11 cellular contexts compared by ENCODE assay signal in genomic region chr19:56155124-56155687, GRCh38. TPM values are rescaled to one million over a fixed set of nuclear protein-coding genes. Genes with fewer than 3 reads are reported as not detected.
DNase-seq lines count a peak whose midpoint lies in the region; ATAC-seq and TF ChIP-seq lines count a peak whose summit lies in the region.
"Had no signal": no experiment of that assay in that cellular context is flagged by ENCODE, and none has a peak within 500 bp of the region (broad histone marks: within the 10 kb centered on the region; RNA-seq: fewer than 3 reads in every experiment).

No MANE protein-coding gene starts in this region.

- H3K27me3 ChIP-seq in SK-N-SH (ENCODE audit: insufficient read depth), result no peaks in the 10 kb centered on the region
- H3K27me3 ChIP-seq in prostate gland (replicated peaks; ENCODE audit: insufficient read depth), result no peaks in the 10 kb centered on the region
- H3K27me3 ChIP-seq: gastrocnemius medialis had no signal

- intact Hi-C loops in activated CD8-positive, alpha-beta T cell treated with anti-CD3 and anti-CD28 coated beads for 36 hours (cut with micrococcal nuclease), result loop anchor here (10.0 kb wide), 1 partner anchor 50 kb away; no protein-coding TSS in a partner anchor
- intact Hi-C loops in prostate gland (cut with DNase I), result loop anchor here (5.0 kb wide), 1 partner anchor 43 kb away; no protein-coding TSS in a partner anchor

- H3F3A ChIP-seq in SK-N-SH (replicated peaks; ENCODE audit: insufficient read depth), result no peaks in the 10 kb centered on the region

- peak; percentile 16 for TF ChIP-seq RAD21 in SK-N-SH (IDR thresholded peaks at IDR 0.05; ENCODE audit: low read length)

- no peak overlapping the region for H3K4me2 ChIP-seq in SK-N-SH

- H3K9me3 ChIP-seq in SK-N-SH, result no peaks in the 10 kb centered on the region
- no peaks in the 10 kb centered on the region for H3K9me3 ChIP-seq in prostate gland
- H3K9me3 ChIP-seq: gastrocnemius medialis had no signal

- peaks cover 12% of the 10 kb centered on the region for H3K36me3 Mint-ChIP-seq in activated CD8-positive, alpha-beta T cell treated with anti-CD3 and anti-CD28 coated beads for 36 hours (ENCODE audit: low read depth)
- H3K36me3 Mint-ChIP-seq in activated CD8-positive, alpha-beta T cell treated with anti-CD3 and anti-CD28 coated beads, Interleukin-2, amount 10 ng/mL, durations not matched to agents 7 days and 5 days (ENCODE audit: low read depth), result peaks cover 13% of the 10 kb centered on the region
- peaks cover 22% of the 10 kb centered on the region for H3K36me3 Mint-ChIP-seq in glutamatergic neuron (ENCODE audit: unreplicated experiment)
- H3K36me3 Mint-ChIP-seq in stimulated activated naive CD8-positive, alpha-beta T cell treated with anti-CD3 and anti-CD28 coated beads, Interleukin-15, Interleukin-2, amounts not matched to agents 100 ng/mL and 50 ng/mL, for 24 hours (ENCODE audit: low read depth), result peaks cover 24% of the 10 kb centered on the region

- TF ChIP-seq CTCF in activated CD8-positive, alpha-beta T cell treated with anti-CD3 and anti-CD28 coated beads for 36 hours (IDR thresholded peaks at IDR 0.05), result peak; percentile 30
- TF ChIP-seq CTCF in SK-N-SH (IDR thresholded peaks at IDR 0.05) (peak; percentile 49), glutamatergic neuron (IDR thresholded peaks at IDR 0.05; ENCODE audit: partially characterized antibody, unreplicated experiment) (no peak), prostate gland (IDR thresholded peaks at IDR 0.05) (peak in 1 of 4 experiments; percentile 15)

- POLR2A ChIA-PET in activated CD8-positive, alpha-beta T cell treated with anti-CD3 and anti-CD28 coated beads for 36 hours (lab: Charles Lee), result no interaction called here
- POLR2A ChIA-PET in activated CD8-positive, alpha-beta T cell treated with anti-CD3 and anti-CD28 coated beads, Interleukin-2, amount 10 ng/mL, durations not matched to agents 7 days and 5 days (lab: Charles Lee), result no interaction called here
- POLR2A ChIA-PET in SK-N-SH (lab: Yijun Ruan, JAX), result no interaction called here

- peaks cover 18% of the 10 kb centered on the region for H3K4me1 Mint-ChIP-seq in activated CD8-positive, alpha-beta T cell treated with anti-CD3 and anti-CD28 coated beads for 36 hours (ENCODE audit: low read depth)
- peaks cover 16% of the 10 kb centered on the region for H3K4me1 Mint-ChIP-seq in activated CD8-positive, alpha-beta T cell treated with anti-CD3 and anti-CD28 coated beads, Interleukin-2, amount 10 ng/mL, durations not matched to agents 7 days and 5 days (ENCODE audit: low read depth)
- H3K4me1 Mint-ChIP-seq in glutamatergic neuron (ENCODE audit: low read depth, unreplicated experiment), result peaks cover 20% of the 10 kb centered on the region
- peaks cover 8% of the 10 kb centered on the region for H3K4me1 Mint-ChIP-seq in stimulated activated naive CD8-positive, alpha-beta T cell treated with anti-CD3 and anti-CD28 coated beads, Interleukin-15, Interleukin-2, amounts not matched to agents 100 ng/mL and 50 ng/mL, for 24 hours (ENCODE audit: low read depth)

- DNase-seq in activated CD8-positive, alpha-beta T cell treated with anti-CD3 and anti-CD28 coated beads for 36 hours, result peak; percentile 10
- no peak for DNase-seq in activated CD8-positive, alpha-beta T cell treated with anti-CD3 and anti-CD28 coated beads, Interleukin-2, amount 10 ng/mL, durations not matched to agents 7 days and 5 days
- peak; percentile 59 for DNase-seq in SK-N-SH
- peak; percentile 43 for DNase-seq in glutamatergic neuron
- DNase-seq in 8988T, result no peak
- no peak for DNase-seq in prostate gland (ENCODE audit: low spot score)
- DNase-seq: activated T-cell treated with anti-CD3 and anti-CD28 coated beads, Interleukin-2, amount 50 U/mL, for 1 hour; gastrocnemius medialis had no signal

- H3K79me2 ChIP-seq in SK-N-SH (ENCODE audit: insufficient read depth), result peaks cover 18% of the 10 kb centered on the region; the same call in 1 of the 2 replicates

- CTCF ChIA-PET in activated CD8-positive, alpha-beta T cell treated with anti-CD3 and anti-CD28 coated beads for 36 hours (lab: Charles Lee), result interaction anchor here (0.8 to 1.5 kb wide), 5 partner anchors 16 to 116 kb away, joined by 3 to 6 read pairs (median 4); no protein-coding TSS in a partner anchor
- CTCF ChIA-PET in activated CD8-positive, alpha-beta T cell treated with anti-CD3 and anti-CD28 coated beads, Interleukin-2, amount 10 ng/mL, durations not matched to agents 7 days and 5 days (lab: Charles Lee), result interaction anchor here (1.1 to 1.7 kb wide), 2 partner anchors 16 to 44 kb away, joined by 3 to 5 read pairs; no protein-coding TSS in a partner anchor
- CTCF ChIA-PET in SK-N-SH (lab: Yijun Ruan, JAX), result interaction anchor here (0.8 to 2.9 kb wide), 12 partner anchors 10 to 178 kb away, joined by 3 to 14 read pairs (median 4); no protein-coding TSS in a partner anchor

- H4K20me1 ChIP-seq in SK-N-SH (ENCODE audit: insufficient read depth), result peaks cover 17% of the 10 kb centered on the region; the same call in 1 of the 2 replicates

- H3K9me2 ChIP-seq in SK-N-SH, result no peaks in the 10 kb centered on the region

- H3K36me3 ChIP-seq in SK-N-SH (replicated peaks in 1 of 2; ENCODE audit: control insufficient read depth in 1 of 2, insufficient read depth in 2 of 2, low read length in 1 of 2), result peaks cover 0 to 29% of the 10 kb centered on the region in 2 experiments
- peaks cover 0 to 13% of the 10 kb centered on the region in 2 donors for H3K36me3 ChIP-seq in prostate gland

- no peaks in the 10 kb centered on the region for H3K27me3 Mint-ChIP-seq in activated CD8-positive, alpha-beta T cell treated with anti-CD3 and anti-CD28 coated beads for 36 hours
- no peaks in the 10 kb centered on the region for H3K27me3 Mint-ChIP-seq in activated CD8-positive, alpha-beta T cell treated with anti-CD3 and anti-CD28 coated beads, Interleukin-2, amount 10 ng/mL, durations not matched to agents 7 days and 5 days (ENCODE audit: low read depth)
- H3K27me3 Mint-ChIP-seq in glutamatergic neuron (ENCODE audit: unreplicated experiment), result peaks cover 2% of the 10 kb centered on the region
- no peaks in the 10 kb centered on the region for H3K27me3 Mint-ChIP-seq in stimulated activated naive CD8-positive, alpha-beta T cell treated with anti-CD3 and anti-CD28 coated beads, Interleukin-15, Interleukin-2, amounts not matched to agents 100 ng/mL and 50 ng/mL, for 24 hours

- no peaks in the 10 kb centered on the region for H3K9me3 Mint-ChIP-seq in activated CD8-positive, alpha-beta T cell treated with anti-CD3 and anti-CD28 coated beads for 36 hours
- H3K9me3 Mint-ChIP-seq in activated CD8-positive, alpha-beta T cell treated with anti-CD3 and anti-CD28 coated beads, Interleukin-2, amount 10 ng/mL, durations not matched to agents 7 days and 5 days (ENCODE audit: insufficient read depth), result no peaks in the 10 kb centered on the region
- H3K9me3 Mint-ChIP-seq in glutamatergic neuron (ENCODE audit: unreplicated experiment), result peaks cover 17% of the 10 kb centered on the region
- H3K9me3 Mint-ChIP-seq in stimulated activated naive CD8-positive, alpha-beta T cell treated with anti-CD3 and anti-CD28 coated beads, Interleukin-15, Interleukin-2, amounts not matched to agents 100 ng/mL and 50 ng/mL, for 24 hours, result no peaks in the 10 kb centered on the region

- ATAC-seq in activated CD8-positive, alpha-beta T cell treated with anti-CD3 and anti-CD28 coated beads for 36 hours, result no peak
- no peak for ATAC-seq in activated CD8-positive, alpha-beta T cell treated with anti-CD3 and anti-CD28 coated beads, Interleukin-2, amount 10 ng/mL, durations not matched to agents 7 days and 5 days
- ATAC-seq in HG03196 (IDR thresholded peaks at IDR 0.05; ENCODE audit: unreplicated experiment), result no peak
- ATAC-seq: gastrocnemius medialis had no signal

- H3K27ac ChIP-seq in SK-N-SH (ENCODE audit: low read depth in 2 of 2, low read length in 1 of 2), result no peak overlapping the region
- H3K27ac ChIP-seq in prostate gland, result no peak overlapping the region
- H3K27ac ChIP-seq: C4-2B had no signal

- H3K4me1 ChIP-seq in SK-N-SH (ENCODE audit: control insufficient read depth in 1 of 2, insufficient read depth in 2 of 2, low read depth in 1 of 2, low read length in 1 of 2), result no peaks in the 10 kb centered on the region; a peak in 1 of 4 replicates
- H3K4me1 ChIP-seq in prostate gland (replicated peaks), result no peaks in the 10 kb centered on the region

- no peak for TF ChIP-seq POLR2A in prostate gland (IDR thresholded peaks at IDR 0.05)

- H3K9ac ChIP-seq in SK-N-SH, result no peak overlapping the region

- H3K27ac Mint-ChIP-seq in activated CD8-positive, alpha-beta T cell treated with anti-CD3 and anti-CD28 coated beads for 36 hours, result no peak overlapping the region
- H3K27ac Mint-ChIP-seq in activated CD8-positive, alpha-beta T cell treated with anti-CD3 and anti-CD28 coated beads, Interleukin-2, amount 10 ng/mL, durations not matched to agents 7 days and 5 days, result no peak overlapping the region
- peak overlapping the region; percentile 22 for H3K27ac Mint-ChIP-seq in glutamatergic neuron (ENCODE audit: unreplicated experiment)
- H3K27ac Mint-ChIP-seq in stimulated activated naive CD8-positive, alpha-beta T cell treated with anti-CD3 and anti-CD28 coated beads, Interleukin-15, Interleukin-2, amounts not matched to agents 100 ng/mL and 50 ng/mL, for 24 hours, result peak overlapping the region; percentile 52

- 82% methylated on average over 14 of the region's 17 CpGs for WGBS in SK-N-SH (ENCODE audit: low lambda C conversion rate)
- WGBS in prostate gland, result 62% methylated on average over 17 of the region's 17 CpGs

- H3K4me3 Mint-ChIP-seq in activated CD8-positive, alpha-beta T cell treated with anti-CD3 and anti-CD28 coated beads for 36 hours, result no peak overlapping the region
- no peak overlapping the region for H3K4me3 Mint-ChIP-seq in activated CD8-positive, alpha-beta T cell treated with anti-CD3 and anti-CD28 coated beads, Interleukin-2, amount 10 ng/mL, durations not matched to agents 7 days and 5 days
- no peak overlapping the region for H3K4me3 Mint-ChIP-seq in glutamatergic neuron (ENCODE audit: unreplicated experiment)
- no peak overlapping the region for H3K4me3 Mint-ChIP-seq in stimulated activated naive CD8-positive, alpha-beta T cell treated with anti-CD3 and anti-CD28 coated beads, Interleukin-15, Interleukin-2, amounts not matched to agents 100 ng/mL and 50 ng/mL, for 24 hours

- no peak overlapping the region for H2AFZ ChIP-seq in SK-N-SH (ENCODE audit: low read depth)

- no peak overlapping the region for H3K4me3 ChIP-seq in SK-N-SH (ENCODE audit: low read depth in 2 of 2, low read length in 1 of 2)
- H3K4me3 ChIP-seq in prostate gland, result no peak overlapping the region
- H3K4me3 ChIP-seq: gastrocnemius medialis had no signal

- TF ChIP-seq EP300 in SK-N-SH (IDR thresholded peaks at IDR 0.05; ENCODE audit: borderline replicate concordance in 1 of 2, low read depth in 1 of 2, low read length in 1 of 2), result no peak

RNA-seq across cellular contexts. Expression of gene ZNF444, which starts 14.1 kb away (rescaled TPM):
- total RNA-seq in activated CD8-positive, alpha-beta T cell treated with anti-CD3 and anti-CD28 coated beads for 36 hours, result 10 to 100 TPM; 25.3 to 35.2 TPM
- total RNA-seq in activated CD8-positive, alpha-beta T cell treated with anti-CD3 and anti-CD28 coated beads, Interleukin-2, amount 10 ng/mL, durations not matched to agents 7 days and 5 days, result 10 to 100 TPM; 29.3 to 30.1 TPM
- 21.8 and 23.2 TPM in 2 replicates for polyA plus RNA-seq in SK-N-SH (2012; rRNA removed)
- polyA plus RNA-seq in SK-N-SH (2012; cell fraction: cytosol; rRNA removed), result 9.6 and 13.9 TPM in 2 replicates
- polyA plus RNA-seq in SK-N-SH (2012; cell fraction: nucleus; rRNA removed), result 68.1 and 90.5 TPM in 2 replicates
- total RNA-seq in glutamatergic neuron (ENCODE audit: unreplicated experiment), result 56.9 TPM
- total RNA-seq in prostate gland, result 100 to 1,000 TPM in 1 of 2 donors, 10 to 100 TPM in 1; 62.0 to 105 TPM

RNA-seq across cellular contexts. Expression of gene GALP, which starts 20.6 kb away (rescaled TPM):
- total RNA-seq in activated CD8-positive, alpha-beta T cell treated with anti-CD3 and anti-CD28 coated beads for 36 hours, result not detected
- total RNA-seq in activated CD8-positive, alpha-beta T cell treated with anti-CD3 and anti-CD28 coated beads, Interleukin-2, amount 10 ng/mL, durations not matched to agents 7 days and 5 days, result not detected
- not detected in 2 replicates for polyA plus RNA-seq in SK-N-SH (2012; rRNA removed)
- polyA plus RNA-seq in SK-N-SH (2012; cell fraction: cytosol; rRNA removed), result not detected in 2 replicates
- not detected in 2 replicates for polyA plus RNA-seq in SK-N-SH (2012; cell fraction: nucleus; rRNA removed)
- total RNA-seq in glutamatergic neuron (ENCODE audit: unreplicated experiment) (not detected), prostate gland (not detected)
- total RNA-seq: gastrocnemius medialis had no signal

RNA-seq across cellular contexts. Expression of gene ZNF787, which starts 34.1 kb away (rescaled TPM):
- total RNA-seq in activated CD8-positive, alpha-beta T cell treated with anti-CD3 and anti-CD28 coated beads for 36 hours, result 10 to 100 TPM; 24.2 to 25.8 TPM
- total RNA-seq in activated CD8-positive, alpha-beta T cell treated with anti-CD3 and anti-CD28 coated beads, Interleukin-2, amount 10 ng/mL, durations not matched to agents 7 days and 5 days, result 10 to 100 TPM; 30.4 to 31.3 TPM
- polyA plus RNA-seq in SK-N-SH (2012; rRNA removed), result 14.3 and 16.0 TPM in 2 replicates
- 5.9 and 10.5 TPM in 2 replicates for polyA plus RNA-seq in SK-N-SH (2012; cell fraction: cytosol; rRNA removed)
- 23.9 and 26.9 TPM in 2 replicates for polyA plus RNA-seq in SK-N-SH (2012; cell fraction: nucleus; rRNA removed)
- total RNA-seq in glutamatergic neuron (ENCODE audit: unreplicated experiment) (59.7 TPM), prostate gland (10 to 100 TPM; 28.2 to 47.5 TPM)

RNA-seq across cellular contexts. Expression of gene ZSCAN5B, which starts 42.4 kb away (rescaled TPM):
- total RNA-seq in activated CD8-positive, alpha-beta T cell treated with anti-CD3 and anti-CD28 coated beads for 36 hours, result not detected
- not detected for total RNA-seq in activated CD8-positive, alpha-beta T cell treated with anti-CD3 and anti-CD28 coated beads, Interleukin-2, amount 10 ng/mL, durations not matched to agents 7 days and 5 days
- polyA plus RNA-seq in SK-N-SH (2012; rRNA removed), result not detected in 2 replicates
- not detected in 2 replicates for polyA plus RNA-seq in SK-N-SH (2012; cell fraction: cytosol; rRNA removed)
- not detected in 2 replicates for polyA plus RNA-seq in SK-N-SH (2012; cell fraction: nucleus; rRNA removed)
- total RNA-seq in glutamatergic neuron (ENCODE audit: unreplicated experiment) (not detected), prostate gland (1 to 10 TPM in 1 of 2 donors, not detected in 1; 1.9 TPM)
- total RNA-seq: gastrocnemius medialis had no signal

RNA-seq across cellular contexts. Expression of gene ZSCAN5C, which starts 46.9 kb away (rescaled TPM):
- total RNA-seq in activated CD8-positive, alpha-beta T cell treated with anti-CD3 and anti-CD28 coated beads for 36 hours, result not detected
- total RNA-seq in activated CD8-positive, alpha-beta T cell treated with anti-CD3 and anti-CD28 coated beads, Interleukin-2, amount 10 ng/mL, durations not matched to agents 7 days and 5 days, result not detected
- polyA plus RNA-seq in SK-N-SH (2012; rRNA removed), result not detected in 2 replicates
- not detected in 2 replicates for polyA plus RNA-seq in SK-N-SH (2012; cell fraction: cytosol; rRNA removed)
- not detected in 2 replicates for polyA plus RNA-seq in SK-N-SH (2012; cell fraction: nucleus; rRNA removed)
- total RNA-seq in glutamatergic neuron (ENCODE audit: unreplicated experiment) (0.32 TPM), prostate gland (not detected)
- total RNA-seq: gastrocnemius medialis had no signal

Comparison
In these comparisons a context has a peak if more than half of its experiments do, and no peak if none do; other contexts are left out.
1. DNase-seq: peak in activated CD8-positive, alpha-beta T cell treated with anti-CD3 and anti-CD28 coated beads for 36 hours (single experiment), SK-N-SH (single experiment) and glutamatergic neuron (single experiment); none in activated CD8-positive, alpha-beta T cell treated with anti-CD3 and anti-CD28 coated beads, Interleukin-2, amount 10 ng/mL, durations not matched to agents 7 days and 5 days (single experiment), 8988T (single experiment) and prostate gland (single experiment).
2. H3K27ac Mint-ChIP-seq: peak in glutamatergic neuron (single experiment) and stimulated activated naive CD8-positive, alpha-beta T cell treated with anti-CD3 and anti-CD28 coated beads, Interleukin-15, Interleukin-2, amounts not matched to agents 100 ng/mL and 50 ng/mL, for 24 hours (single experiment); none in activated CD8-positive, alpha-beta T cell treated with anti-CD3 and anti-CD28 coated beads for 36 hours (single experiment) and activated CD8-positive, alpha-beta T cell treated with anti-CD3 and anti-CD28 coated beads, Interleukin-2, amount 10 ng/mL, durations not matched to agents 7 days and 5 days (single experiment).